Comparison of ENCODE assay signal across 2 cellular contexts in genomic region chr22:24706050-24706449, GRCh38.
TF ChIP-seq lines count a peak whose summit lies in the region.

No MANE protein-coding gene starts in this region.

TF ChIP-seq in HepG2, 621 proteins besides CTCF, POLR2A, EP300 and RAD21 (continued from another document):
- TF ChIP-seq FOXO4 (CRISPR knock-in tag; conservative IDR thresholded peaks at IDR 0.05), result no peak
- TF ChIP-seq IRF9 (CRISPR knock-in tag; IDR thresholded peaks at IDR 0.05; ENCODE audit: borderline replicate concordance), result no peak
- peak; percentile 56; the same call in 1 of the 2 replicates for TF ChIP-seq SMC3 (IDR thresholded peaks at IDR 0.05; ENCODE audit: low read length)
- TF ChIP-seq ZNF678 (CRISPR knock-in tag; IDR thresholded peaks at IDR 0.05), result no peak
- no peak for TF ChIP-seq BCL6 (CRISPR knock-in tag; IDR thresholded peaks at IDR 0.05)

TF ChIP-seq in SK-N-SH treated with all-trans-retinoic acid at 6 μM for 48 hours, 23 proteins besides CTCF, POLR2A, EP300 and RAD21 (continued from another document):
- TF ChIP-seq CSRNP3 (CRISPR knock-in tag; IDR thresholded peaks at IDR 0.05) (no peak), TCF4 (CRISPR knock-in tag; IDR thresholded peaks at IDR 0.05; ENCODE audit: borderline replicate concordance) (no peak), ZC3H10 (CRISPR knock-in tag; IDR thresholded peaks at IDR 0.05) (no peak)
TF ChIP-seq in SK-N-SH treated with all-trans-retinoic acid at 6 μM for 48 hours: peak in this region for 0.
